8 cellular contexts compared by ENCODE assay signal in genomic region chrX:49079489-49080428, GRCh38. TPM values are rescaled to one million over a fixed set of nuclear protein-coding genes. Genes with fewer than 3 reads are reported as not detected.
A peak's percentile ranks its signal among the peaks of the same experiment; 100 is the strongest.
DNase-seq lines count a peak whose midpoint lies in the region; ATAC-seq and TF ChIP-seq lines count a peak whose summit lies in the region.

Gene WDR45, minus strand, starts transcription at chrX:49079887. Its CDS starts 1,792 bp downstream, at chrX:49078095.

- in situ Hi-C loops in ACHN (cut with HindIII; ENCODE audit: low pct_ligation_motif_present, low pct_unique_long_range_greater_than_20kb, low sequenced_read_pairs): no loop called here

- peak within 1 kb of the TSS; percentile 73 for H3K27ac ChIP-seq in OCI-LY1 (ENCODE audit: low read depth, low read length, poor library complexity, severe bottlenecking)

- H4K20me1 ChIP-seq in OCI-LY1 (ENCODE audit: insufficient read depth, low read length): no peaks in the 10 kb centered on the region

- H3K27me3 ChIP-seq in OCI-LY1 (ENCODE audit: insufficient read depth, low read length): no peaks in the 10 kb centered on the region

- H3K9ac ChIP-seq in OCI-LY1 (ENCODE audit: low read length): peak within 1 kb of the TSS; percentile 92

- no peaks in the 10 kb centered on the region for H3K9me2 ChIP-seq in OCI-LY1 (ENCODE audit: low read depth, low read length)

- no peaks in the 10 kb centered on the region for H3K79me2 ChIP-seq in OCI-LY1 (ENCODE audit: insufficient read depth, low read length)

- no peak for TF ChIP-seq CTCF in OCI-LY1 (IDR thresholded peaks at IDR 0.05; ENCODE audit: low read length)
- no peak for TF ChIP-seq CTCF in epithelial cell of esophagus (IDR thresholded peaks at IDR 0.05; ENCODE audit: insufficient read depth, low read depth, low read length, missing control alignments)
- TF ChIP-seq CTCF in mucosa of descending colon (IDR thresholded peaks at IDR 0.05): no peak

- peak; percentile 67 for ATAC-seq in GM18907 (IDR thresholded peaks at IDR 0.05; ENCODE audit: unreplicated experiment)
- peak; percentile 75 for ATAC-seq in HG03460 (IDR thresholded peaks at IDR 0.05; ENCODE audit: unreplicated experiment)
- peak; percentile 94 for ATAC-seq in mucosa of descending colon

- H3K4me1 ChIP-seq in OCI-LY1 (ENCODE audit: insufficient read depth, low read length, severe bottlenecking) (peaks cover 9% of the 10 kb centered on the region), mucosa of descending colon (ENCODE audit: low read depth) (no peaks in the 10 kb centered on the region)

- intact Hi-C loops in mucosa of descending colon (cut with DNase I, micrococcal nuclease): no loop called here

- no peaks in the 10 kb centered on the region for H3F3A ChIP-seq in OCI-LY1 (ENCODE audit: insufficient read depth, low read length)

- H3K4me3 ChIP-seq in OCI-LY1 (ENCODE audit: low read depth, low read length, poor library complexity, severe bottlenecking) (peak within 1 kb of the TSS; percentile 87), epithelial cell of esophagus (ENCODE audit: low read length) (peak within 1 kb of the TSS; percentile 70), mucosa of descending colon (peak within 1 kb of the TSS; percentile 44)

- no peaks in the 10 kb centered on the region for H3K9me3 ChIP-seq in OCI-LY1 (ENCODE audit: low read length)
- no peaks in the 10 kb centered on the region for H3K9me3 ChIP-seq in mucosa of descending colon

- peak within 1 kb of the TSS; percentile 73 for H3K4me2 ChIP-seq in OCI-LY1 (ENCODE audit: low read length)

- no peak within 1 kb of the TSS for H2AFZ ChIP-seq in OCI-LY1 (ENCODE audit: low read length)

- peak; percentile 63 for DNase-seq in ACHN
- DNase-seq in activated T-cell treated with anti-CD3 and anti-CD28 coated beads for 4 hours: peak; percentile 51
- DNase-seq in epithelial cell of esophagus (ENCODE audit: low read depth): peak; percentile 65
- DNase-seq in mucosa of descending colon: peak; percentile 78 to 84 (median 80)
- peak; percentile 34 to 55 for DNase-seq in stimulated activated CD8-positive, alpha-beta memory T cell treated with anti-CD3 and anti-CD28 coated beads, Interleukin-4, amount 100 ng/mL, for 1 hour (ENCODE audit: low read depth in 2 of 2, low spot score in 1 of 2)

- H3K36me3 ChIP-seq in OCI-LY1 (ENCODE audit: insufficient read depth, low read length) (peaks cover 6% of the 10 kb centered on the region; the same call in 1 of the 2 replicates), mucosa of descending colon (ENCODE audit: low read depth) (no peaks in the 10 kb centered on the region)

RNA-seq across cellular contexts. Expression of gene WDR45, which starts in this region (rescaled TPM):
- total RNA-seq in mucosa of descending colon: 10 to 100 TPM; 44.3 to 90.1 (median 52.6) TPM

Comparison
In these comparisons a context has a peak if more than half of its experiments do, and no peak if none do; other contexts are left out.
1. Peak in every context shown above with its lines: DNase-seq, ATAC-seq, H3K4me3 ChIP-seq and H3K27ac ChIP-seq.